Comparison of ENCODE assay signal across 1 cellular context in genomic region chr5:124628721-124629596, GRCh38.
A peak's percentile ranks its signal among the peaks of the same experiment; 100 is the strongest.
TF ChIP-seq lines count a peak whose summit lies in the region.

No MANE protein-coding gene starts in this region.

TF ChIP-seq in K562, 482 proteins besides CTCF, POLR2A, EP300 and RAD21 (continued from another document and continues in another):
- TF ChIP-seq ZNF609 (CRISPR knock-in tag; IDR thresholded peaks at IDR 0.05; ENCODE audit: borderline replicate concordance) (peak; percentile 84; the same call in 1 of the 2 replicates), FOXA1 (IDR thresholded peaks at IDR 0.05; ENCODE audit: borderline replicate concordance) (no peak), EZH2 (IDR thresholded peaks at IDR 0.05; ENCODE audit: borderline replicate concordance, low read depth, low read length) (no peak), C11orf30 (IDR thresholded peaks at IDR 0.05; ENCODE audit: low read depth) (no peak), ZHX1 (conservative IDR thresholded peaks at IDR 0.05; ENCODE audit: low read length) (no peak), ATF4 (CRISPR knock-in tag; IDR thresholded peaks at IDR 0.05) (no peak), ZBTB49 (CRISPR knock-in tag; IDR thresholded peaks at IDR 0.05; ENCODE audit: borderline replicate concordance) (no peak), PHF21A (IDR thresholded peaks at IDR 0.05; ENCODE audit: borderline replicate concordance, low read depth) (peak; percentile 85; the same call in 1 of the 2 replicates), PHF20 (IDR thresholded peaks at IDR 0.05; ENCODE audit: partially characterized antibody) (no peak), RBM34 (IDR thresholded peaks at IDR 0.05; ENCODE audit: borderline replicate concordance, insufficient read depth, low read length) (no peak), BRF2 (IDR thresholded peaks at IDR 0.05; ENCODE audit: borderline replicate concordance, insufficient read depth, insufficient read length) (no peak), TRIM28 (IDR thresholded peaks at IDR 0.05) (no peak), PTTG1 (tag; IDR thresholded peaks at IDR 0.05; ENCODE audit: low read depth) (no peak), POLR2H (tag; IDR thresholded peaks at IDR 0.05; ENCODE audit: low read depth) (no peak), POLR2B (IDR thresholded peaks at IDR 0.05; ENCODE audit: low read depth, partially characterized antibody) (peak; percentile 24), SOX6 (IDR thresholded peaks at IDR 0.05) (peak; percentile 76; the same call in 1 of the 2 replicates), MTF1 (CRISPR knock-in tag; IDR thresholded peaks at IDR 0.05; ENCODE audit: borderline replicate concordance) (no peak), FOSL1 (tag; conservative IDR thresholded peaks at IDR 0.05) (peak; percentile 99), SRSF3 (IDR thresholded peaks at IDR 0.05; ENCODE audit: insufficient read depth, low read length) (no peak), MCM5 (IDR thresholded peaks at IDR 0.05; ENCODE audit: low read depth) (no peak), CBX3 (IDR thresholded peaks at IDR 0.05; ENCODE audit: borderline replicate concordance in 1 of 2, low read length in 2 of 2) (no peak; a peak in 1 of 3 replicates), U2AF2 (optimal IDR thresholded peaks at IDR 0.05; ENCODE audit: low read depth, low read length) (no peak), MCM7 (IDR thresholded peaks at IDR 0.05) (no peak), THAP7 (CRISPR knock-in tag; IDR thresholded peaks at IDR 0.05) (no peak), ZNF395 (CRISPR knock-in tag; IDR thresholded peaks at IDR 0.05) (peak; percentile 70), NR0B1 (IDR thresholded peaks at IDR 0.05; ENCODE audit: partially characterized antibody) (no peak), ETV6 (IDR thresholded peaks at IDR 0.05; ENCODE audit: borderline replicate concordance in 1 of 2, low read depth in 2 of 2, low read length in 1 of 2) (no peak), ETV6 (CRISPR knock-in tag; IDR thresholded peaks at IDR 0.05; ENCODE audit: borderline replicate concordance) (no peak), PKNOX1 (IDR thresholded peaks at IDR 0.05) (peak; percentile 81), ELK3 (CRISPR knock-in tag; IDR thresholded peaks at IDR 0.05) (no peak), DMBX1 (CRISPR knock-in tag; IDR thresholded peaks at IDR 0.05; ENCODE audit: borderline replicate concordance) (peak; percentile 49; the same call in 1 of the 2 replicates), ARID1B (IDR thresholded peaks at IDR 0.05) (peak; percentile 91), HIVEP1 (CRISPR knock-in tag; IDR thresholded peaks at IDR 0.05) (no peak), ADNP (tag; IDR thresholded peaks at IDR 0.05) (no peak), ZFP1 (CRISPR knock-in tag; IDR thresholded peaks at IDR 0.05) (no peak), MAFG (tag; conservative IDR thresholded peaks at IDR 0.05) (no peak), NFIX (CRISPR knock-in tag; IDR thresholded peaks at IDR 0.05; ENCODE audit: low read depth) (no peak), CREBBP (IDR thresholded peaks at IDR 0.05; ENCODE audit: low read depth, low read length) (no peak), ZNF280A (IDR thresholded peaks at IDR 0.05; ENCODE audit: low read depth, partially characterized antibody) (no peak), ELF4 (CRISPR knock-in tag; IDR thresholded peaks at IDR 0.05) (no peak), SRSF7 (optimal IDR thresholded peaks at IDR 0.05; ENCODE audit: low read depth, low read length) (no peak), ZNF347 (CRISPR knock-in tag; IDR thresholded peaks at IDR 0.05; ENCODE audit: low read depth) (no peak)
